In genomic region chr7:149839933-149840332, GRCh38 we compare ENCODE assay signal across 3 cellular contexts.
TF ChIP-seq lines count a peak whose summit lies in the region.

No MANE protein-coding gene starts in this region.

TF ChIP-seq in HCT116, 20 proteins besides CTCF, POLR2A, EP300 and RAD21:
- TF ChIP-seq YY1 (IDR thresholded peaks at IDR 0.05; ENCODE audit: extremely low read depth, insufficient replicate concordance, low read depth, low read length): no peak
- TF ChIP-seq ZNF274 (IDR thresholded peaks at IDR 0.05; ENCODE audit: low read depth, low read length): no peak
- no peak for TF ChIP-seq ELF1 (IDR thresholded peaks at IDR 0.05; ENCODE audit: borderline replicate concordance, low read depth)
- no peak for TF ChIP-seq ZBTB33 (IDR thresholded peaks at IDR 0.05; ENCODE audit: extremely low read depth, insufficient replicate concordance, low read length)
- no peak for TF ChIP-seq ATF3 (IDR thresholded peaks at IDR 0.05)
- no peak for TF ChIP-seq EZH2 (IDR thresholded peaks at IDR 0.05)
- no peak for TF ChIP-seq CEBPB (IDR thresholded peaks at IDR 0.05; ENCODE audit: low read depth)
- TF ChIP-seq MAX (IDR thresholded peaks at IDR 0.05): no peak
- no peak for TF ChIP-seq SP1 (IDR thresholded peaks at IDR 0.05; ENCODE audit: low read depth)
- no peak for TF ChIP-seq EZH2phosphoT487 (IDR thresholded peaks at IDR 0.05; ENCODE audit: borderline replicate concordance)

TF ChIP-seq in K562, 482 proteins besides CTCF, POLR2A, EP300 and RAD21:
- TF ChIP-seq ZNF512 (tag; IDR thresholded peaks at IDR 0.05) (0 out of 2 replicates have a peak, but pooled peaks have one; percentile 33), ZBTB40 (IDR thresholded peaks at IDR 0.05) (0 out of 2 replicates have a peak, but pooled peaks have one; percentile 53), ZBTB40 (CRISPR knock-in tag; IDR thresholded peaks at IDR 0.05) (peak; percentile 88), ZNF384 (IDR thresholded peaks at IDR 0.05; ENCODE audit: low read depth, low read length) (peak; percentile 52; the same call in 1 of the 2 replicates), UBTF (IDR thresholded peaks at IDR 0.05; ENCODE audit: borderline replicate concordance in 1 of 2, low read depth in 2 of 2, low read length in 2 of 2) (no peak)

TF ChIP-seq in neural cell, 6 proteins besides CTCF, POLR2A, EP300 and RAD21:
- no peak for TF ChIP-seq REST (IDR thresholded peaks at IDR 0.05; ENCODE audit: borderline replicate concordance)
